Comparison of ENCODE assay signal across 1 cellular context in genomic region chr9:109320734-109321448, GRCh38.
TF ChIP-seq lines count a peak whose summit lies in the region.

Gene EPB41L4B (minus strand): TSS chr9:109321059. CDS start chr9:109320446, 613 bp downstream.

TF ChIP-seq in WTC11, 78 proteins besides CTCF, POLR2A, EP300 and RAD21 (continued from another document):
- TF ChIP-seq, protein P1, sequence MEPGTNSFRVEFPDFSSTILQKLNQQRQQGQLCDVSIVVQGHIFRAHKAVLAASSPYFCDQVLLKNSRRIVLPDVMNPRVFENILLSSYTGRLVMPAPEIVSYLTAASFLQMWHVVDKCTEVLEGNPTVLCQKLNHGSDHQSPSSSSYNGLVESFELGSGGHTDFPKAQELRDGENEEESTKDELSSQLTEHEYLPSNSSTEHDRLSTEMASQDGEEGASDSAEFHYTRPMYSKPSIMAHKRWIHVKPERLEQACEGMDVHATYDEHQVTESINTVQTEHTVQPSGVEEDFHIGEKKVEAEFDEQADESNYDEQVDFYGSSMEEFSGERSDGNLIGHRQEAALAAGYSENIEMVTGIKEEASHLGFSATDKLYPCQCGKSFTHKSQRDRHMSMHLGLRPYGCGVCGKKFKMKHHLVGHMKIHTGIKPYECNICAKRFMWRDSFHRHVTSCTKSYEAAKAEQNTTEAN (CRISPR knock-in tag; IDR thresholded peaks at IDR 0.05) = peak; percentile 100
- TF ChIP-seq ZBTB21 (CRISPR knock-in tag; IDR thresholded peaks at IDR 0.05; ENCODE audit: borderline replicate concordance) (no peak), ZNF138 (CRISPR knock-in tag; conservative IDR thresholded peaks at IDR 0.05) (no peak), OVOL2 (CRISPR knock-in tag; IDR thresholded peaks at IDR 0.05; ENCODE audit: borderline replicate concordance) (no peak), JAZF1 (CRISPR knock-in tag; IDR thresholded peaks at IDR 0.05) (no peak), TCF7 (CRISPR knock-in tag; IDR thresholded peaks at IDR 0.05; ENCODE audit: low read depth) (no peak), ZNF232 (CRISPR knock-in tag; IDR thresholded peaks at IDR 0.05) (no peak; the same call in 1 of the 2 replicates), SP1 (CRISPR knock-in tag; conservative IDR thresholded peaks at IDR 0.05) (peak; percentile 84)
- TF ChIP-seq, protein P2, sequence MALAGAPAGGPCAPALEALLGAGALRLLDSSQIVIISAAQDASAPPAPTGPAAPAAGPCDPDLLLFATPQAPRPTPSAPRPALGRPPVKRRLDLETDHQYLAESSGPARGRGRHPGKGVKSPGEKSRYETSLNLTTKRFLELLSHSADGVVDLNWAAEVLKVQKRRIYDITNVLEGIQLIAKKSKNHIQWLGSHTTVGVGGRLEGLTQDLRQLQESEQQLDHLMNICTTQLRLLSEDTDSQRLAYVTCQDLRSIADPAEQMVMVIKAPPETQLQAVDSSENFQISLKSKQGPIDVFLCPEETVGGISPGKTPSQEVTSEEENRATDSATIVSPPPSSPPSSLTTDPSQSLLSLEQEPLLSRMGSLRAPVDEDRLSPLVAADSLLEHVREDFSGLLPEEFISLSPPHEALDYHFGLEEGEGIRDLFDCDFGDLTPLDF (CRISPR knock-in tag; IDR thresholded peaks at IDR 0.05) = no peak
